Comparison of ENCODE assay signal across 26 cellular contexts in the genomic region with DNA sequence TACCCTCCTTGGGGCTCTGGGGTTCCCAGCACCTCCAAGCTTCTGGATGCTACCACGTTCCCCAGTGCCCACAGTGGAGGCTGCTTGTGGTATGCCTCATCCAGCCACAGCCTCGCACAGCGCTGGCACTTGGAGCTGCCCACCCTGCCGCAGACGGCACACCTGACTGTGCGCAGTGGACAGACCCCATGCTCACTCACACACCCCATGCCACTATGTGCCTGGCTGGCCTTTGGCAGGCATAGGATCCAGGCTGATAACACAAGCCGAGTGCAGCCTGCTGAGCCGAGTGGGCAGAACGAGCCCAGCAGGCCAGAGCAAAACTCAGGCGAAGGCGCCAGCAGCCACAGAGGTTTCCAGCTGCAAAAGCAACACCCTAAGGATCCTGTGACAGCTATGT.
"Had no signal": no experiment of that assay in that cellular context is flagged by ENCODE, and none has a peak within 500 bp of the region (broad histone marks: within the 10 kb centered on the region; RNA-seq: fewer than 3 reads in every experiment).

No MANE protein-coding gene starts in this region.

- H3K27ac ChIP-seq: ascending aorta, breast epithelium, cardiac muscle cell, coronary artery, dorsolateral prefrontal cortex, esophagus squamous epithelium, gastroesophageal sphincter had no signal

- H3K4me3 ChIP-seq: ascending aorta, breast epithelium, cardiac muscle cell, coronary artery, dorsolateral prefrontal cortex, esophagus squamous epithelium, gastroesophageal sphincter had no signal

- H3K27me3 ChIP-seq: ascending aorta, breast epithelium, cardiac muscle cell, dorsolateral prefrontal cortex, esophagus squamous epithelium, gastroesophageal sphincter had no signal

- H3K4me1 ChIP-seq: ascending aorta, breast epithelium, esophagus squamous epithelium, gastroesophageal sphincter had no signal

- H3K36me3 ChIP-seq: ascending aorta, breast epithelium, cardiac muscle cell, esophagus squamous epithelium, gastroesophageal sphincter had no signal

- H3K9me3 ChIP-seq: ascending aorta, breast epithelium, esophagus squamous epithelium, gastroesophageal sphincter had no signal

- ATAC-seq: activated naive CD4-positive, alpha-beta T cell treated with anti-CD3 and anti-CD28 coated beads, Interleukin-2, amount 50 U/mL, for 72 hours; activated T-cell treated with anti-CD3 and anti-CD28 coated beads, Interleukin-2, amount 50 U/mL, for 72 hours; gastroesophageal sphincter had no signal

- DNase-seq: activated CD4-positive, alpha-beta memory T cell treated with anti-CD3 and anti-CD28 coated beads, Interleukin-2, amount 10 ng/mL, durations not matched to agents 7 days and 5 days; activated CD4-positive, alpha-beta T cell treated with anti-CD3 and anti-CD28 coated beads for 1 hour; activated CD4-positive, alpha-beta T cell treated with anti-CD3 and anti-CD28 coated beads for 4 hours; activated CD4-positive, alpha-beta T cell treated with anti-CD3 and anti-CD28 coated beads, Interleukin-2, amount 10 ng/mL, durations not matched to agents 7 days and 5 days; activated CD4-positive, alpha-beta T cell treated with anti-CD3 and anti-CD28 coated beads, Interleukin-2, amount 50 U/mL, for 4 hours; activated CD8-positive, alpha-beta memory T cell treated with anti-CD3 and anti-CD28 coated beads, Interleukin-2, amount 50 U/mL, for 48 hours; activated gamma-delta T cell; activated naive CD4-positive, alpha-beta T cell; activated naive CD4-positive, alpha-beta T cell treated with anti-CD3 and anti-CD28 coated beads, Interleukin-2, amount 10 ng/mL, durations not matched to agents 7 days and 5 days; activated naive CD8-positive, alpha-beta T cell treated with anti-CD3 and anti-CD28 coated beads, Interleukin-2, amount 10 ng/mL, durations not matched to agents 7 days and 5 days; activated T-cell treated with anti-CD3 and anti-CD28 coated beads for 4 hours; activated T-cell treated with anti-CD3 and anti-CD28 coated beads, Interleukin-2, amount 50 U/mL, for 24 hours; activated T-cell treated with anti-CD3 and anti-CD28 coated beads, Interleukin-2, amount 50 U/mL, for 72 hours; dorsolateral prefrontal cortex; effector memory CD4-positive, alpha-beta T cell; endodermal cell; erythroblast; esophagus squamous epithelium; foreskin melanocyte; T-helper 2 cell had no signal
